In the genomic region with DNA sequence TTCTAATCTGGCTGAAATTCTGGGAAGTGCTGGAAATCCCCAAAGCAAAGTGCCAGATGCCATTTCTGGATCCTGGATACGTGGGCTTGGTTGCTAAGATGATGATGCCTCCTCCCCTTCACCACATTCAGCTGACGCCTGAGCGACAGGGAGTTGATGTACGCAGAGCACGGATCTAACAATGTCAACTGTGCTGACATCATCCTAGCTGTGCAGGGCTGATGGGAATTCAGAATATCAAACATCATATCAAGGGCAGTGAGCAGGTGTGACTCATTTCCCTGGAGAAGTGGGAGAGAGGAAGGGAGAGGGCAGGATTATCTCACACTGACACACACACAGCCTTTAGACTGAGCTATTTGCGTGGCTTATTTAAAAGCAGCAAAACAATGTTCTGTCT, we compare ENCODE assay signal across 9 cellular contexts.
A peak's percentile ranks its signal among the peaks of the same experiment; 100 is the strongest.
DNase-seq lines count a peak whose midpoint lies in the region; ATAC-seq, FAIRE-seq and TF ChIP-seq lines count a peak whose summit lies in the region.
"Had no signal": no experiment of that assay in that cellular context is flagged by ENCODE, and none has a peak within 500 bp of the region (broad histone marks: within the 10 kb centered on the region; RNA-seq: fewer than 3 reads in every experiment).

No MANE protein-coding gene starts in this region.

- H3K36me3 ChIP-seq in SJSA1 (no peaks in the 10 kb centered on the region), gastrocnemius medialis (no peaks in the 10 kb centered on the region), H7 (replicated peaks; ENCODE audit: control insufficient read depth, insufficient read depth, low read length) (no peaks in the 10 kb centered on the region)

- CTCF ChIA-PET in activated CD4-positive, alpha-beta T cell treated with anti-CD3 and anti-CD28 coated beads for 36 hours (lab: Charles Lee), result no interaction called here

- H3K4me3 Mint-ChIP-seq in activated CD4-positive, alpha-beta T cell treated with anti-CD3 and anti-CD28 coated beads for 36 hours, result no peak overlapping the region
- H3K4me3 Mint-ChIP-seq: IgD-negative memory B cell had no signal

- peaks cover 2% of the 10 kb centered on the region for H3K36me3 Mint-ChIP-seq in activated CD4-positive, alpha-beta T cell treated with anti-CD3 and anti-CD28 coated beads for 36 hours (ENCODE audit: low read depth)
- H3K36me3 Mint-ChIP-seq: IgD-negative memory B cell had no signal

- TF ChIP-seq POLR2A in gastrocnemius medialis (IDR thresholded peaks at IDR 0.05), result no peak

- DNase-seq in HTR-8/SVneo (ENCODE audit: insufficient read length, low spot score), result peak; percentile 69
- DNase-seq in SJSA1 (ENCODE audit: low read depth in 1 of 2, low spot score in 2 of 2), result peak; percentile 82
- peak; percentile 95 for DNase-seq in glomerular visceral epithelial cell (ENCODE audit: extremely low spot score)
- peak in 1 of 2 donors; percentile 18 for DNase-seq in gastrocnemius medialis
- no peak for DNase-seq in H7
- no peak for DNase-seq in activated CD4-positive, alpha-beta T cell treated with anti-CD3 and anti-CD28 coated beads for 36 hours

- no peaks in the 10 kb centered on the region for H3K27me3 Mint-ChIP-seq in activated CD4-positive, alpha-beta T cell treated with anti-CD3 and anti-CD28 coated beads for 36 hours

- H3K4me3 ChIP-seq in SJSA1, result no peak overlapping the region
- no peak overlapping the region for H3K4me3 ChIP-seq in gastrocnemius medialis
- H3K4me3 ChIP-seq in H7 (ENCODE audit: insufficient read depth, low read depth, low read length), result no peak overlapping the region

- H3K27me3 ChIP-seq in SJSA1 (replicated peaks), result no peaks in the 10 kb centered on the region
- H3K27me3 ChIP-seq in gastrocnemius medialis, result no peaks in the 10 kb centered on the region
- H3K27me3 ChIP-seq in H7 (ENCODE audit: control insufficient read depth, insufficient read depth, low read length), result no peaks in the 10 kb centered on the region

- intact Hi-C loops in gastrocnemius medialis (cut with DNase I; ENCODE audit: low total_unique reads), result no loop called here
- intact Hi-C loops in activated CD4-positive, alpha-beta T cell treated with anti-CD3 and anti-CD28 coated beads for 36 hours (cut with DNase I, micrococcal nuclease), result no loop called here

- no peaks in the 10 kb centered on the region for H3K4me1 Mint-ChIP-seq in activated CD4-positive, alpha-beta T cell treated with anti-CD3 and anti-CD28 coated beads for 36 hours
- H3K4me1 Mint-ChIP-seq: IgD-negative memory B cell had no signal

- H3K27ac Mint-ChIP-seq in activated CD4-positive, alpha-beta T cell treated with anti-CD3 and anti-CD28 coated beads for 36 hours, result no peak overlapping the region
- H3K27ac Mint-ChIP-seq: IgD-negative memory B cell had no signal

- in situ Hi-C loops in gastrocnemius medialis (cut with MboI; ENCODE audit: low sequenced_read_pairs in 4 of 4), result no loop called here

- POLR2A ChIA-PET in activated CD4-positive, alpha-beta T cell treated with anti-CD3 and anti-CD28 coated beads for 36 hours (lab: Charles Lee), result no interaction called here

- ATAC-seq in gastrocnemius medialis (peak; percentile 84 to 89), GM18867 (IDR thresholded peaks at IDR 0.05; ENCODE audit: unreplicated experiment) (no peak), HG03108 (IDR thresholded peaks at IDR 0.05; ENCODE audit: unreplicated experiment) (no peak)
- ATAC-seq in activated CD4-positive, alpha-beta T cell treated with anti-CD3 and anti-CD28 coated beads for 36 hours, result no peak

- peak; percentile 99 for FAIRE-seq in HTR-8/SVneo (lab: Jason Lieb, UNC)

- H3K4me1 ChIP-seq in SJSA1 (replicated peaks) (peaks cover 14% of the 10 kb centered on the region), gastrocnemius medialis (peaks cover 0 to 3% of the 10 kb centered on the region in 2 donors)

- H3K9me3 Mint-ChIP-seq in activated CD4-positive, alpha-beta T cell treated with anti-CD3 and anti-CD28 coated beads for 36 hours (ENCODE audit: low read depth), result no peaks in the 10 kb centered on the region

- no peak for TF ChIP-seq CTCF in gastrocnemius medialis (IDR thresholded peaks at IDR 0.05 in 4 of 5, conservative IDR thresholded peaks at IDR 0.05 in 1 of 5)

- H3K9me3 ChIP-seq in SJSA1 (replicated peaks) (no peaks in the 10 kb centered on the region), gastrocnemius medialis (no peaks in the 10 kb centered on the region)

- H3K27ac ChIP-seq in SJSA1 (peak overlapping the region; percentile 60), gastrocnemius medialis (peak overlapping the region in 1 of 4 donors; percentile 2)

Comparison
In these comparisons a context has a peak if more than half of its experiments do, and no peak if none do; other contexts are left out.
1. DNase-seq: peak in HTR-8/SVneo (single experiment), SJSA1 (2 of 2) and glomerular visceral epithelial cell (single experiment); none in H7 (single experiment) and activated CD4-positive, alpha-beta T cell treated with anti-CD3 and anti-CD28 coated beads for 36 hours (single experiment).
2. ATAC-seq: peak in gastrocnemius medialis (2 of 2); none in GM18867 (single experiment), activated CD4-positive, alpha-beta T cell treated with anti-CD3 and anti-CD28 coated beads for 36 hours (single experiment) and HG03108 (single experiment).